1 cellular context compared by ENCODE assay signal in the genomic region with DNA sequence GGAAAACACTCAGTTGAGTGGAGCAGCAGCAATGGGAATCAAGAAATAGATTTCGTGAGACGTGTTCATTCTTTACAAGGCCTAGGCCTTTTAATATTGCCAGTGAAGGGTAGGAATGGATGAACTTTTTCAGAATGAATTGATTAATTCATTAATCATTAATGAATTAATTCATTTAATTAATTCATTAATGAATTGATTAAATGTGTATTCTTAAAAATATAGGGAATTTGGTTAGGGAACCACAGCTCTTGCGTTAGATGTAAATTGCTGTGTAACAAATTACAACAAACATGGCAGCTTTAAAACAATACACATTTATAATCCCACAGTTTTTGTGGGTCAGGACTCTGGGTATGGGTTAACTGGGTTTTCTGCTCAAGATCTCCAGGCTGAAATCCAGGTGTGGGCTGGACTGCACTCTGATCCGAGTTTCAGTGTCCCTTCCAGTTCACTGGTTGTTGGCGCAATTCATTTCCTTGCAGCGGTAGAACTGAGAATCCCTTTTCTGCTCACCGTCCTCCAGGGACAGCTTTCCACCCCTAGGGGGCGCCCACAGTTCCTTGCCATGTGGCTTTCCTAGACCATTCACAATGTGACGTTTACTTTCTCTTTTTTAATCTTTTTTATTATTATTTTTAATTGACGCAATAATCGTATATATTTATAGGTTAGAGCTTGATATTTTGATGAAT.
TF ChIP-seq lines count a peak whose summit lies in the region.

No MANE protein-coding gene starts in this region.

TF ChIP-seq in HepG2, 621 proteins besides CTCF, POLR2A, EP300 and RAD21 (continued from another document and continues in another):
- TF ChIP-seq, protein P1, sequence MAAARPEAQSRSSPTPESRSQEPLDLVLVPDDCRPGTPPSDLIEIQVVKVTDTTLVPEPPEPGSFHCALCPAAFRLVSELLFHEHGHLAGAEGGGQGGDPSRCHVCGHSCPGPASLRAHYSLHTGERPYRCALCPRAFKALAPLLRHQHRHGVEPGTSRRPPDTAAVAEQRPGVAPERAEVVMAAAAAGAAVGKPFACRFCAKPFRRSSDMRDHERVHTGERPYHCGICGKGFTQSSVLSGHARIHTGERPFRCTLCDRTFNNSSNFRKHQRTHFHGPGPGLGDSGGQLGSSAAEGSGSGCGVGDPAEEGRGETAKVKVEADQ (CRISPR knock-in tag; IDR thresholded peaks at IDR 0.05; ENCODE audit: borderline replicate concordance): 0 out of 2 replicates have a peak, but pooled peaks have one; percentile 51
- TF ChIP-seq, protein P2, sequence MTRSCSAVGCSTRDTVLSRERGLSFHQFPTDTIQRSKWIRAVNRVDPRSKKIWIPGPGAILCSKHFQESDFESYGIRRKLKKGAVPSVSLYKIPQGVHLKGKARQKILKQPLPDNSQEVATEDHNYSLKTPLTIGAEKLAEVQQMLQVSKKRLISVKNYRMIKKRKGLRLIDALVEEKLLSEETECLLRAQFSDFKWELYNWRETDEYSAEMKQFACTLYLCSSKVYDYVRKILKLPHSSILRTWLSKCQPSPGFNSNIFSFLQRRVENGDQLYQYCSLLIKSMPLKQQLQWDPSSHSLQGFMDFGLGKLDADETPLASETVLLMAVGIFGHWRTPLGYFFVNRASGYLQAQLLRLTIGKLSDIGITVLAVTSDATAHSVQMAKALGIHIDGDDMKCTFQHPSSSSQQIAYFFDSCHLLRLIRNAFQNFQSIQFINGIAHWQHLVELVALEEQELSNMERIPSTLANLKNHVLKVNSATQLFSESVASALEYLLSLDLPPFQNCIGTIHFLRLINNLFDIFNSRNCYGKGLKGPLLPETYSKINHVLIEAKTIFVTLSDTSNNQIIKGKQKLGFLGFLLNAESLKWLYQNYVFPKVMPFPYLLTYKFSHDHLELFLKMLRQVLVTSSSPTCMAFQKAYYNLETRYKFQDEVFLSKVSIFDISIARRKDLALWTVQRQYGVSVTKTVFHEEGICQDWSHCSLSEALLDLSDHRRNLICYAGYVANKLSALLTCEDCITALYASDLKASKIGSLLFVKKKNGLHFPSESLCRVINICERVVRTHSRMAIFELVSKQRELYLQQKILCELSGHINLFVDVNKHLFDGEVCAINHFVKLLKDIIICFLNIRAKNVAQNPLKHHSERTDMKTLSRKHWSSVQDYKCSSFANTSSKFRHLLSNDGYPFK (CRISPR knock-in tag; IDR thresholded peaks at IDR 0.05; ENCODE audit: borderline replicate concordance): no peak
- TF ChIP-seq NPAS2 (CRISPR knock-in tag; IDR thresholded peaks at IDR 0.05; ENCODE audit: borderline replicate concordance): no peak
- TF ChIP-seq GATAD1 (CRISPR knock-in tag; IDR thresholded peaks at IDR 0.05): no peak; the same call in 1 of the 2 replicates
- TF ChIP-seq, protein P3, sequence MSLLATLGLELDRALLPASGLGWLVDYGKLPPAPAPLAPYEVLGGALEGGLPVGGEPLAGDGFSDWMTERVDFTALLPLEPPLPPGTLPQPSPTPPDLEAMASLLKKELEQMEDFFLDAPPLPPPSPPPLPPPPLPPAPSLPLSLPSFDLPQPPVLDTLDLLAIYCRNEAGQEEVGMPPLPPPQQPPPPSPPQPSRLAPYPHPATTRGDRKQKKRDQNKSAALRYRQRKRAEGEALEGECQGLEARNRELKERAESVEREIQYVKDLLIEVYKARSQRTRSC (CRISPR knock-in tag; IDR thresholded peaks at IDR 0.05; ENCODE audit: low read depth): no peak
- TF ChIP-seq AKAP8 (CRISPR knock-in tag; IDR thresholded peaks at IDR 0.05): no peak
- no peak for TF ChIP-seq MBD4 (IDR thresholded peaks at IDR 0.05; ENCODE audit: borderline replicate concordance, low read length)
- TF ChIP-seq NAIF1 (CRISPR knock-in tag; IDR thresholded peaks at IDR 0.05; ENCODE audit: borderline replicate concordance): 0 out of 2 replicates have a peak, but pooled peaks have one; percentile 48
- no peak for TF ChIP-seq IRX3 (CRISPR knock-in tag; IDR thresholded peaks at IDR 0.05; ENCODE audit: borderline replicate concordance, low read depth)
- TF ChIP-seq ZBTB3 (CRISPR knock-in tag; IDR thresholded peaks at IDR 0.05; ENCODE audit: borderline replicate concordance, low read depth): peak; percentile 20; the same call in 1 of the 2 replicates
- TF ChIP-seq, protein P4, sequence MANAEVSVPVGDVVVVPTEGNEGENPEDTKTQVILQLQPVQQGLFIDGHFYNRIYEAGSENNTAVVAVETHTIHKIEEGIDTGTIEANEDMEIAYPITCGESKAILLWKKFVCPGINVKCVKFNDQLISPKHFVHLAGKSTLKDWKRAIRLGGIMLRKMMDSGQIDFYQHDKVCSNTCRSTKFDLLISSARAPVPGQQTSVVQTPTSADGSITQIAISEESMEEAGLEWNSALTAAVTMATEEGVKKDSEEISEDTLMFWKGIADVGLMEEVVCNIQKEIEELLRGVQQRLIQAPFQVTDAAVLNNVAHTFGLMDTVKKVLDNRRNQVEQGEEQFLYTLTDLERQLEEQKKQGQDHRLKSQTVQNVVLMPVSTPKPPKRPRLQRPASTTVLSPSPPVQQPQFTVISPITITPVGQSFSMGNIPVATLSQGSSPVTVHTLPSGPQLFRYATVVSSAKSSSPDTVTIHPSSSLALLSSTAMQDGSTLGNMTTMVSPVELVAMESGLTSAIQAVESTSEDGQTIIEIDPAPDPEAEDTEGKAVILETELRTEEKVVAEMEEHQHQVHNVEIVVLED (CRISPR knock-in tag; IDR thresholded peaks at IDR 0.05; ENCODE audit: borderline replicate concordance): no peak
- no peak; the same call in 1 of the 2 replicates for TF ChIP-seq NKX3-1 (CRISPR knock-in tag; IDR thresholded peaks at IDR 0.05)
- TF ChIP-seq, protein P5, sequence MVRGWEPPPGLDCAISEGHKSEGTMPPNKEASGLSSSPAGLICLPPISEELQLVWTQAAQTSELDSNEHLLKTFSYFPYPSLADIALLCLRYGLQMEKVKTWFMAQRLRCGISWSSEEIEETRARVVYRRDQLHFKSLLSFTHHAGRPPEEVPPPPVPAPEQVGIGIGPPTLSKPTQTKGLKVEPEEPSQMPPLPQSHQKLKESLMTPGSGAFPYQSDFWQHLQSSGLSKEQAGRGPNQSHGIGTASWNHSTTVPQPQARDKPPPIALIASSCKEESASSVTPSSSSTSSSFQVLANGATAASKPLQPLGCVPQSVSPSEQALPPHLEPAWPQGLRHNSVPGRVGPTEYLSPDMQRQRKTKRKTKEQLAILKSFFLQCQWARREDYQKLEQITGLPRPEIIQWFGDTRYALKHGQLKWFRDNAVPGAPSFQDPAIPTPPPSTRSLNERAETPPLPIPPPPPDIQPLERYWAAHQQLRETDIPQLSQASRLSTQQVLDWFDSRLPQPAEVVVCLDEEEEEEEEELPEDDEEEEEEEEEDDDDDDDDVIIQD (CRISPR knock-in tag; IDR thresholded peaks at IDR 0.05; ENCODE audit: low read depth): 0 out of 2 replicates have a peak, but pooled peaks have one; percentile 28
- TF ChIP-seq, protein P6, sequence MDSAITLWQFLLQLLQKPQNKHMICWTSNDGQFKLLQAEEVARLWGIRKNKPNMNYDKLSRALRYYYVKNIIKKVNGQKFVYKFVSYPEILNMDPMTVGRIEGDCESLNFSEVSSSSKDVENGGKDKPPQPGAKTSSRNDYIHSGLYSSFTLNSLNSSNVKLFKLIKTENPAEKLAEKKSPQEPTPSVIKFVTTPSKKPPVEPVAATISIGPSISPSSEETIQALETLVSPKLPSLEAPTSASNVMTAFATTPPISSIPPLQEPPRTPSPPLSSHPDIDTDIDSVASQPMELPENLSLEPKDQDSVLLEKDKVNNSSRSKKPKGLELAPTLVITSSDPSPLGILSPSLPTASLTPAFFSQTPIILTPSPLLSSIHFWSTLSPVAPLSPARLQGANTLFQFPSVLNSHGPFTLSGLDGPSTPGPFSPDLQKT (CRISPR knock-in tag; IDR thresholded peaks at IDR 0.05; ENCODE audit: borderline replicate concordance): no peak
- no peak for TF ChIP-seq ZNF782 (CRISPR knock-in tag; IDR thresholded peaks at IDR 0.05; ENCODE audit: borderline replicate concordance)
- TF ChIP-seq ZKSCAN8 (CRISPR knock-in tag; IDR thresholded peaks at IDR 0.05; ENCODE audit: borderline replicate concordance): peak; percentile 63; the same call in 1 of the 2 replicates
- TF ChIP-seq NFYB (CRISPR knock-in tag; IDR thresholded peaks at IDR 0.05): no peak
- no peak for TF ChIP-seq MTA1 (CRISPR knock-in tag; IDR thresholded peaks at IDR 0.05; ENCODE audit: borderline replicate concordance)
- TF ChIP-seq ZNF629 (CRISPR knock-in tag; conservative IDR thresholded peaks at IDR 0.05): 0 out of 2 replicates have a peak, but pooled peaks have one; percentile 55
- no peak for TF ChIP-seq NFKB2 (CRISPR knock-in tag; IDR thresholded peaks at IDR 0.05; ENCODE audit: borderline replicate concordance)
- no peak for TF ChIP-seq GZF1 (CRISPR knock-in tag; IDR thresholded peaks at IDR 0.05)
- no peak for TF ChIP-seq EEA1 (CRISPR knock-in tag; IDR thresholded peaks at IDR 0.05; ENCODE audit: borderline replicate concordance)
- no peak for TF ChIP-seq ELF4 (CRISPR knock-in tag; IDR thresholded peaks at IDR 0.05; ENCODE audit: borderline replicate concordance)
- TF ChIP-seq SRSF9 (IDR thresholded peaks at IDR 0.05; ENCODE audit: borderline replicate concordance, insufficient read depth, low read depth, low read length, poor library complexity, severe bottlenecking): no peak
- TF ChIP-seq ZFP41 (CRISPR knock-in tag; IDR thresholded peaks at IDR 0.05; ENCODE audit: borderline replicate concordance): no peak
- no peak for TF ChIP-seq ZNF224 (CRISPR knock-in tag; IDR thresholded peaks at IDR 0.05)
- TF ChIP-seq SOX13 (IDR thresholded peaks at IDR 0.05): 0 out of 2 replicates have a peak, but pooled peaks have one; percentile 14
- peak in 1 of 2 experiments; percentile 68; a peak in 2 of 4 replicates for TF ChIP-seq SOX13 (CRISPR knock-in tag; conservative IDR thresholded peaks at IDR 0.05 in 1 of 2, IDR thresholded peaks at IDR 0.05 in 1 of 2)
- no peak for TF ChIP-seq ZNF468 (CRISPR knock-in tag; IDR thresholded peaks at IDR 0.05)
- TF ChIP-seq ATF7-NPFF (CRISPR knock-in tag; IDR thresholded peaks at IDR 0.05; ENCODE audit: low read depth): no peak; the same call in 1 of the 2 replicates
- no peak for TF ChIP-seq YEATS2 (CRISPR knock-in tag; IDR thresholded peaks at IDR 0.05; ENCODE audit: borderline replicate concordance)
- TF ChIP-seq, protein P7, sequence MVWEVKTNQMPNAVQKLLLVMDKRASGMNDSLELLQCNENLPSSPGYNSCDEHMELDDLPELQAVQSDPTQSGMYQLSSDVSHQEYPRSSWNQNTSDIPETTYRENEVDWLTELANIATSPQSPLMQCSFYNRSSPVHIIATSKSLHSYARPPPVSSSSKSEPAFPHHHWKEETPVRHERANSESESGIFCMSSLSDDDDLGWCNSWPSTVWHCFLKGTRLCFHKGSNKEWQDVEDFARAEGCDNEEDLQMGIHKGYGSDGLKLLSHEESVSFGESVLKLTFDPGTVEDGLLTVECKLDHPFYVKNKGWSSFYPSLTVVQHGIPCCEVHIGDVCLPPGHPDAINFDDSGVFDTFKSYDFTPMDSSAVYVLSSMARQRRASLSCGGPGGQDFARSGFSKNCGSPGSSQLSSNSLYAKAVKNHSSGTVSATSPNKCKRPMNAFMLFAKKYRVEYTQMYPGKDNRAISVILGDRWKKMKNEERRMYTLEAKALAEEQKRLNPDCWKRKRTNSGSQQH (CRISPR knock-in tag; IDR thresholded peaks at IDR 0.05; ENCODE audit: low read depth): no peak
- no peak for TF ChIP-seq NFIC (IDR thresholded peaks at IDR 0.05; ENCODE audit: low read length)
- TF ChIP-seq, protein P8, sequence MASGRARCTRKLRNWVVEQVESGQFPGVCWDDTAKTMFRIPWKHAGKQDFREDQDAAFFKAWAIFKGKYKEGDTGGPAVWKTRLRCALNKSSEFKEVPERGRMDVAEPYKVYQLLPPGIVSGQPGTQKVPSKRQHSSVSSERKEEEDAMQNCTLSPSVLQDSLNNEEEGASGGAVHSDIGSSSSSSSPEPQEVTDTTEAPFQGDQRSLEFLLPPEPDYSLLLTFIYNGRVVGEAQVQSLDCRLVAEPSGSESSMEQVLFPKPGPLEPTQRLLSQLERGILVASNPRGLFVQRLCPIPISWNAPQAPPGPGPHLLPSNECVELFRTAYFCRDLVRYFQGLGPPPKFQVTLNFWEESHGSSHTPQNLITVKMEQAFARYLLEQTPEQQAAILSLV (CRISPR knock-in tag; IDR thresholded peaks at IDR 0.05; ENCODE audit: borderline replicate concordance): no peak
- no peak for TF ChIP-seq SP2 (CRISPR knock-in tag; IDR thresholded peaks at IDR 0.05)
- TF ChIP-seq ZNF713 (CRISPR knock-in tag; IDR thresholded peaks at IDR 0.05): no peak
- TF ChIP-seq, protein P9, sequence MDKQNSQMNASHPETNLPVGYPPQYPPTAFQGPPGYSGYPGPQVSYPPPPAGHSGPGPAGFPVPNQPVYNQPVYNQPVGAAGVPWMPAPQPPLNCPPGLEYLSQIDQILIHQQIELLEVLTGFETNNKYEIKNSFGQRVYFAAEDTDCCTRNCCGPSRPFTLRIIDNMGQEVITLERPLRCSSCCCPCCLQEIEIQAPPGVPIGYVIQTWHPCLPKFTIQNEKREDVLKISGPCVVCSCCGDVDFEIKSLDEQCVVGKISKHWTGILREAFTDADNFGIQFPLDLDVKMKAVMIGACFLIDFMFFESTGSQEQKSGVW (CRISPR knock-in tag; IDR thresholded peaks at IDR 0.05; ENCODE audit: borderline replicate concordance): no peak
- TF ChIP-seq REPIN1 (CRISPR knock-in tag; IDR thresholded peaks at IDR 0.05; ENCODE audit: borderline replicate concordance, low read depth): peak; percentile 48; the same call in 1 of the 2 replicates
- TF ChIP-seq HNRNPH1 (optimal IDR thresholded peaks at IDR 0.05; ENCODE audit: low read depth, low read length): no peak
- TF ChIP-seq, protein P10, sequence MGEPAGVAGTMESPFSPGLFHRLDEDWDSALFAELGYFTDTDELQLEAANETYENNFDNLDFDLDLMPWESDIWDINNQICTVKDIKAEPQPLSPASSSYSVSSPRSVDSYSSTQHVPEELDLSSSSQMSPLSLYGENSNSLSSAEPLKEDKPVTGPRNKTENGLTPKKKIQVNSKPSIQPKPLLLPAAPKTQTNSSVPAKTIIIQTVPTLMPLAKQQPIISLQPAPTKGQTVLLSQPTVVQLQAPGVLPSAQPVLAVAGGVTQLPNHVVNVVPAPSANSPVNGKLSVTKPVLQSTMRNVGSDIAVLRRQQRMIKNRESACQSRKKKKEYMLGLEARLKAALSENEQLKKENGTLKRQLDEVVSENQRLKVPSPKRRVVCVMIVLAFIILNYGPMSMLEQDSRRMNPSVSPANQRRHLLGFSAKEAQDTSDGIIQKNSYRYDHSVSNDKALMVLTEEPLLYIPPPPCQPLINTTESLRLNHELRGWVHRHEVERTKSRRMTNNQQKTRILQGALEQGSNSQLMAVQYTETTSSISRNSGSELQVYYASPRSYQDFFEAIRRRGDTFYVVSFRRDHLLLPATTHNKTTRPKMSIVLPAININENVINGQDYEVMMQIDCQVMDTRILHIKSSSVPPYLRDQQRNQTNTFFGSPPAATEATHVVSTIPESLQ (CRISPR knock-in tag; conservative IDR thresholded peaks at IDR 0.05): no peak
- no peak for TF ChIP-seq NONO (IDR thresholded peaks at IDR 0.05)
- TF ChIP-seq NONO (CRISPR knock-in tag; conservative IDR thresholded peaks at IDR 0.05): no peak
- TF ChIP-seq ZNF101 (CRISPR knock-in tag; IDR thresholded peaks at IDR 0.05; ENCODE audit: borderline replicate concordance, low read depth): no peak; the same call in 1 of the 2 replicates
- no peak for TF ChIP-seq ZNF543 (CRISPR knock-in tag; IDR thresholded peaks at IDR 0.05)
- TF ChIP-seq CHD2 (IDR thresholded peaks at IDR 0.05; ENCODE audit: low read depth, low read length): no peak
- TF ChIP-seq HNRNPLL (IDR thresholded peaks at IDR 0.05; ENCODE audit: low read depth, low read length, poor library complexity, severe bottlenecking): no peak
- no peak for TF ChIP-seq RBFOX2 (IDR thresholded peaks at IDR 0.05; ENCODE audit: low read depth, low read length)
- no peak for TF ChIP-seq ZNF577 (CRISPR knock-in tag; IDR thresholded peaks at IDR 0.05; ENCODE audit: borderline replicate concordance, low read depth)
